1 cellular context compared by ENCODE assay signal in genomic region chr7:42155836-42156540, GRCh38.
TF ChIP-seq lines count a peak whose summit lies in the region.

No MANE protein-coding gene starts in this region.

TF ChIP-seq in WTC11, 78 proteins besides CTCF, POLR2A, EP300 and RAD21 (continued from another document):
- no peak for TF ChIP-seq ZNF281 (CRISPR knock-in tag; IDR thresholded peaks at IDR 0.05)
- no peak for TF ChIP-seq JUN (CRISPR knock-in tag; IDR thresholded peaks at IDR 0.05)
- no peak for TF ChIP-seq JAZF1 (CRISPR knock-in tag; IDR thresholded peaks at IDR 0.05)
- no peak for TF ChIP-seq TEAD4 (CRISPR knock-in tag; IDR thresholded peaks at IDR 0.05)
- TF ChIP-seq MXD4 (CRISPR knock-in tag; IDR thresholded peaks at IDR 0.05; ENCODE audit: borderline replicate concordance), result no peak
- TF ChIP-seq E2F1 (CRISPR knock-in tag; IDR thresholded peaks at IDR 0.05), result no peak
- TF ChIP-seq ZNF425 (CRISPR knock-in tag; conservative IDR thresholded peaks at IDR 0.05), result no peak
- no peak for TF ChIP-seq ZBTB21 (CRISPR knock-in tag; IDR thresholded peaks at IDR 0.05; ENCODE audit: borderline replicate concordance)
- TF ChIP-seq USF2 (CRISPR knock-in tag; IDR thresholded peaks at IDR 0.05), result no peak
- no peak for TF ChIP-seq NR3C1 (CRISPR knock-in tag; conservative IDR thresholded peaks at IDR 0.05; ENCODE audit: low read depth)
- no peak for TF ChIP-seq GTF2I (CRISPR knock-in tag; conservative IDR thresholded peaks at IDR 0.05)
TF ChIP-seq in WTC11: peak in this region for 0.
